Comparison of ENCODE assay signal across 8 cellular contexts in the genomic region with DNA sequence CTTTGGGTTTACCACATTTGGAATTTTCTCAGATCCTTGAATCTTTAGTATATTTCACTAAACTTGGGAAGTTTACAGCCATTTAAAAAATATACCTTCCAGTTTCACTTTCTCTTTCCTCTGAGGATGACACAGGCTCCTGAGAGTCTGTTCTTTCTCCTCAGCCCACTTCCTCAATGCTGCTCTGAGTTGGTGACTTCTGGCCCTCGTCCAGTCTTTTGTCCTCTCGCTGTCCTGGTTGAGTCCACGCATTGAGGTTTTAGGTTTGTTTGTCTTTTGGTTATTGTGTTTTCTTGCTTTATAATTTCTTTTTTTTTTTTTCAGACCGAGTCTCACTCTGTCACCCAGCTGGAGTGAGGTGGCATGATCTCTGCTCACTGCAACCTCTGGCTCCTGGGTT. TPM values are rescaled to one million over a fixed set of nuclear protein-coding genes. Genes with fewer than 3 reads are reported as not detected.
DNase-seq lines count a peak whose midpoint lies in the region; ATAC-seq and TF ChIP-seq lines count a peak whose summit lies in the region.

No MANE protein-coding gene starts in this region.

- peak; percentile 77 for DNase-seq in ELR (ENCODE audit: low read depth)
- peak; percentile 21 to 34 for DNase-seq in activated CD4-positive, alpha-beta T cell treated with anti-CD3 and anti-CD28 coated beads, Interleukin-2, amount 50 U/mL, for 48 hours
- no peak for DNase-seq in right atrium auricular region (ENCODE audit: low spot score)
- DNase-seq in stomach: peak; percentile 49
- DNase-seq in cerebellar nuclear complex (lab: John Stamatoyannopoulos, UW): no peak
- DNase-seq in COR-L47 (lab: John Stamatoyannopoulos, UW): no peak

- H3K4me1 ChIP-seq in right atrium auricular region: peaks cover 0 to 21% of the 10 kb centered on the region in 2 donors
- H3K4me1 ChIP-seq in stomach: peaks cover 9 to 59% (median 31%) of the 10 kb centered on the region in 4 donors

- TF ChIP-seq POLR2A in stomach (IDR thresholded peaks at IDR 0.05): no peak

- intact Hi-C loops in stomach (cut with DNase I; ENCODE audit: low total_unique reads): no loop called here

- TF ChIP-seq CTCF in right atrium auricular region (IDR thresholded peaks at IDR 0.05): no peak
- TF ChIP-seq CTCF in stomach (IDR thresholded peaks at IDR 0.05): no peak

- peak overlapping the region; percentile 2 to 40 for H3K27ac ChIP-seq in right atrium auricular region
- H3K27ac ChIP-seq in stomach: peak overlapping the region in 4 of 5 donors; percentile 58 to 82 (median 72)

- ATAC-seq in GM19463 (IDR thresholded peaks at IDR 0.05; ENCODE audit: unreplicated experiment) (peak; percentile 71), HG03520 (IDR thresholded peaks at IDR 0.05; ENCODE audit: unreplicated experiment) (peak; percentile 84)

- H3K36me3 ChIP-seq in right atrium auricular region (no peaks in the 10 kb centered on the region), stomach (no peaks in the 10 kb centered on the region)

- TF ChIP-seq EP300 in stomach (IDR thresholded peaks at IDR 0.05): no peak

- H3K27me3 ChIP-seq in right atrium auricular region (no peaks in the 10 kb centered on the region), stomach (no peaks in the 10 kb centered on the region)

- H3K9me3 ChIP-seq in right atrium auricular region (no peaks in the 10 kb centered on the region), stomach (no peaks in the 10 kb centered on the region)

- H3K4me3 ChIP-seq in right atrium auricular region (peak overlapping the region in 1 of 2 donors; percentile 0), stomach (peak overlapping the region in 2 of 4 donors; percentile 3 to 15)

- WGBS in stomach, 5 donors: 23 to 46% (median 33%) methylated on average over 4 of the region's 4 CpGs

RNA-seq across cellular contexts. Expression of gene GALR1, which starts 40.7 kb away (rescaled TPM):
- total RNA-seq in right atrium auricular region: under 1 TPM; 0.04 to 0.07 TPM
- 1 to 10 TPM in 1 of 5 donors, under 1 TPM in 2, not detected in 2; under 0.01 to 1.8 (median 0.55) TPM for total RNA-seq in stomach
- under 1 TPM in 1 of 3 donors, not detected in 2; 0.05 TPM for polyA plus RNA-seq in stomach

Comparison
In these comparisons a context has a peak if more than half of its experiments do, and no peak if none do; other contexts are left out.
1. DNase-seq: peak in ELR (single experiment), activated CD4-positive, alpha-beta T cell treated with anti-CD3 and anti-CD28 coated beads, Interleukin-2, amount 50 U/mL, for 48 hours (2 of 2) and stomach (single experiment); none in right atrium auricular region (single experiment), cerebellar nuclear complex (0 of 2) and COR-L47 (single experiment).